In the genomic region with DNA sequence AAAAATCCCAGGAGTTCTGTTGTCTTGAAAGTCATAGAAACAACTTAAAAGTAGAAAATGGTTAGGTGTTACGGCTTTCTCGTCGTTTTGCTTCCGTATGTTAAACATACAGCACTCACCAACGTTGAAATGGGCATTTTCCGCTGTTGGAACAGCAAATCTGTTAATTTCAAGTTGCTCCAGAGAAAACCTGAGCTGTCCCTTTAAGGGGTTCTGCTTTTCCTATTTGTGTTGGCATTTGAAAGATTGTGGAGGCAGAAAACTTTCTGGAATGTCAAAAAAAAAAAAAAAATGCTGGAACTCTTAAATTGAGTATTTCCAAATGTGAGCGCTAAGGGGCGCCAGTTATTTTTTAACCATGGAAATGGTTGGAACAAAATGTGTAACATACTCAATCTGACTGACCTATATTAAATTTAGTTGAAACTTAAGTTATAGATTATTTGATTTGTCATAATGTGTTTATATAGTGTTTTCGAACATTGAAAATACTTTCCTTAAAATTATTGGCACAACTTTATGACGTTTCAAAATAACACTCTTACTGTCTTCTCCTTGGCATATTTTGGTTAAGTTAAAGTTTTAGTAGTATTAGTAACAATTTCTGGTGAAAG, we compare ENCODE assay signal across 1 cellular context.
TF ChIP-seq lines count a peak whose summit lies in the region.

No MANE protein-coding gene starts in this region.

TF ChIP-seq in SK-N-SH, 30 proteins besides CTCF, POLR2A, EP300 and RAD21 (continued from another document):
- TF ChIP-seq ZBTB33 (IDR thresholded peaks at IDR 0.05; ENCODE audit: borderline replicate concordance, low read depth) (no peak), RXRA (IDR thresholded peaks at IDR 0.05; ENCODE audit: borderline replicate concordance, low read depth) (no peak), GABPA (IDR thresholded peaks at IDR 0.05; ENCODE audit: low read depth) (no peak), SIN3A (IDR thresholded peaks at IDR 0.05; ENCODE audit: borderline replicate concordance, low read depth, low read length) (no peak), RFX5 (IDR thresholded peaks at IDR 0.05; ENCODE audit: low read length) (no peak; the same call in 1 of the 2 replicates), EZH2phosphoT487 (IDR thresholded peaks at IDR 0.05; ENCODE audit: borderline replicate concordance, low read depth) (no peak), MEF2A (IDR thresholded peaks at IDR 0.05; ENCODE audit: borderline replicate concordance, low read depth) (no peak), FOSL2 (IDR thresholded peaks at IDR 0.05; ENCODE audit: borderline replicate concordance, low read depth) (no peak), FOXM1 (IDR thresholded peaks at IDR 0.05; ENCODE audit: low read depth) (no peak), MXI1 (IDR thresholded peaks at IDR 0.05; ENCODE audit: low read depth, low read length) (no peak), TAF1 (IDR thresholded peaks at IDR 0.05; ENCODE audit: borderline replicate concordance, low read depth, low read length) (peak; percentile 28; the same call in 1 of the 2 replicates), POLR2AphosphoS5 (IDR thresholded peaks at IDR 0.05; ENCODE audit: low read depth, low read length) (no peak), NFIC (IDR thresholded peaks at IDR 0.05; ENCODE audit: borderline replicate concordance) (peak; percentile 70), SMC3 (IDR thresholded peaks at IDR 0.05; ENCODE audit: low read depth, low read length) (peak; percentile 47), TCF12 (IDR thresholded peaks at IDR 0.05) (peak; percentile 16; the same call in 1 of the 2 replicates), NRF1 (IDR thresholded peaks at IDR 0.05; ENCODE audit: low read depth, low read length) (no peak), ELF1 (IDR thresholded peaks at IDR 0.05) (no peak), REST (IDR thresholded peaks at IDR 0.05; ENCODE audit: low read depth, low read length) (no peak), YY1 (IDR thresholded peaks at IDR 0.05; ENCODE audit: low read depth) (0 out of 2 replicates have a peak, but pooled peaks have one; percentile 22), GATA2 (CRISPR knock-in tag; IDR thresholded peaks at IDR 0.05) (no peak)
- TF ChIP-seq, protein P1, sequence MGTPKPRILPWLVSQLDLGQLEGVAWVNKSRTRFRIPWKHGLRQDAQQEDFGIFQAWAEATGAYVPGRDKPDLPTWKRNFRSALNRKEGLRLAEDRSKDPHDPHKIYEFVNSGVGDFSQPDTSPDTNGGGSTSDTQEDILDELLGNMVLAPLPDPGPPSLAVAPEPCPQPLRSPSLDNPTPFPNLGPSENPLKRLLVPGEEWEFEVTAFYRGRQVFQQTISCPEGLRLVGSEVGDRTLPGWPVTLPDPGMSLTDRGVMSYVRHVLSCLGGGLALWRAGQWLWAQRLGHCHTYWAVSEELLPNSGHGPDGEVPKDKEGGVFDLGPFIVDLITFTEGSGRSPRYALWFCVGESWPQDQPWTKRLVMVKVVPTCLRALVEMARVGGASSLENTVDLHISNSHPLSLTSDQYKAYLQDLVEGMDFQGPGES (IDR thresholded peaks at IDR 0.05; ENCODE audit: low read depth, low read length), result no peak
TF ChIP-seq in SK-N-SH: peak in this region for 8.
